Comparison of ENCODE assay signal across 22 cellular contexts in the genomic region with DNA sequence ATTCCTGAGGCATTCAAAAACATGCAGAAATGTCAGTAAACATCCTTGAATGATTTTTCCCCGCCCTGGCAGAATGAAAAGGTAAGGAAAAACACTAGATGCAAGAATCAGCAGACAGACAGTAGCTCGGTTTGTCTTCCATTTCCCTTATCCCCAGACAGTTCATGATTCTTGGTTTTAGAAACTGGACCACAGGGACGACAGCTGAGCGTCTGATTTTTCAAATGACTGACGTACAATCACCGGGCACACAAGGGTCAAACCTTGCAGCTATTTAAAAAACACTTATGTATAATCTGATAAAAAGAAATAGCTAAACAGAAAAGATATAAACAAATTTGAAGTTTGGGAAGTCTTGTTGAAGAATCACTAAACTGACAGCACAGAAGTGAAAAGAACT. TPM values are rescaled to one million over a fixed set of nuclear protein-coding genes. Genes with fewer than 3 reads are reported as not detected.
DNase-seq lines count a peak whose midpoint lies in the region; ATAC-seq and TF ChIP-seq lines count a peak whose summit lies in the region.
"Had no signal": no experiment of that assay in that cellular context is flagged by ENCODE, and none has a peak within 500 bp of the region (broad histone marks: within the 10 kb centered on the region; RNA-seq: fewer than 3 reads in every experiment).

No MANE protein-coding gene starts in this region.

- DNase-seq in NCI-H2227 (lab: John Stamatoyannopoulos, UW; ENCODE audit: unreplicated experiment) (peak; percentile 50), SJCRH30 (peak; percentile 6 to 43), mesothelial cell of epicardium (ENCODE audit: low spot score in 2 of 2, unreplicated experiment in 2 of 2) (no peak)
- DNase-seq in activated T-helper 2 cell treated with anti-CD3 and anti-CD28 coated beads, Interferon-gamma antibody, Interleukin-2, Interleukin-4, amounts not matched to agents 10 μg/mL and 5 μg/mL and 100 μg/mL, durations not matched to agents 14 hours and 24 hours and 36 hours (ENCODE audit: low spot score) = no peak
- DNase-seq in stimulated activated CD4-positive, alpha-beta T cell treated with anti-CD3 and anti-CD28 coated beads, Interleukin-4, amount 100 ng/mL, for 24 hours = no peak
- DNase-seq: 8988T; ACHN; C1 segment of cervical spinal cord; Calu3; CD4-positive, alpha-beta memory T cell; COR-L47; DMS53; DMS79 treated with DMSO at 0.1 percent for 48 hours; GF-D8; GOT3; HFFc6 had no signal

- no peaks in the 10 kb centered on the region for H3K27me3 Mint-ChIP-seq in mesothelial cell of epicardium (ENCODE audit: low read depth)
- H3K27me3 Mint-ChIP-seq in nephron (ENCODE audit: low read depth) = peaks cover 8% of the 10 kb centered on the region
- no peaks in the 10 kb centered on the region for H3K27me3 Mint-ChIP-seq in activated T-helper 2 cell treated with anti-CD3 and anti-CD28 coated beads, Interferon-gamma antibody, Interleukin-2, Interleukin-4, amounts not matched to agents 10 μg/mL and 5 μg/mL and 100 μg/mL, durations not matched to agents 14 hours and 24 hours and 36 hours (ENCODE audit: low read depth)
- H3K27me3 Mint-ChIP-seq: CD4-positive, alpha-beta memory T cell had no signal

- H3K36me3 ChIP-seq in SJCRH30 = no peaks in the 10 kb centered on the region
- H3K36me3 ChIP-seq: HAP-1 had no signal

- H3K9me3 ChIP-seq in SJCRH30 (replicated peaks) = no peaks in the 10 kb centered on the region
- H3K9me3 ChIP-seq: A549, HAP-1 had no signal

- no peaks in the 10 kb centered on the region for H3K27me3 ChIP-seq in SJCRH30

- no peaks in the 10 kb centered on the region for H3K9me3 Mint-ChIP-seq in mesothelial cell of epicardium
- no peaks in the 10 kb centered on the region for H3K9me3 Mint-ChIP-seq in nephron
- H3K9me3 Mint-ChIP-seq in activated T-helper 2 cell treated with anti-CD3 and anti-CD28 coated beads, Interferon-gamma antibody, Interleukin-2, Interleukin-4, amounts not matched to agents 10 μg/mL and 5 μg/mL and 100 μg/mL, durations not matched to agents 14 hours and 24 hours and 36 hours = peaks cover 4% of the 10 kb centered on the region
- H3K9me3 Mint-ChIP-seq: HFFc6 had no signal

- intact Hi-C loops in activated T-helper 2 cell treated with anti-CD3 and anti-CD28 coated beads, Interferon-gamma antibody, Interleukin-2, Interleukin-4, amounts not matched to agents 10 μg/mL and 5 μg/mL and 100 μg/mL, durations not matched to agents 14 hours and 24 hours and 36 hours (cut with micrococcal nuclease) = no loop called here

- ATAC-seq in HG03097 (IDR thresholded peaks at IDR 0.05; ENCODE audit: low FRiP score, unreplicated experiment) (no peak), GM21390 (IDR thresholded peaks at IDR 0.05; ENCODE audit: unreplicated experiment) (no peak)
- ATAC-seq: A549 had no signal

- H3K4me3 ChIP-seq in SJCRH30 = no peak overlapping the region
- H3K4me3 ChIP-seq: A549, HAP-1 had no signal

- peaks cover 15% of the 10 kb centered on the region for H3K4me1 ChIP-seq in SJCRH30
- H3K4me1 ChIP-seq: A549 had no signal

- H3K4me1 Mint-ChIP-seq in mesothelial cell of epicardium = peaks cover 18% of the 10 kb centered on the region
- peaks cover 69% of the 10 kb centered on the region for H3K4me1 Mint-ChIP-seq in nephron
- H3K4me1 Mint-ChIP-seq in activated T-helper 2 cell treated with anti-CD3 and anti-CD28 coated beads, Interferon-gamma antibody, Interleukin-2, Interleukin-4, amounts not matched to agents 10 μg/mL and 5 μg/mL and 100 μg/mL, durations not matched to agents 14 hours and 24 hours and 36 hours (ENCODE audit: low read depth) = no peaks in the 10 kb centered on the region
- H3K4me1 Mint-ChIP-seq: CD4-positive, alpha-beta memory T cell had no signal

- H3K4me3 Mint-ChIP-seq in mesothelial cell of epicardium (no peak overlapping the region), nephron (peak overlapping the region in 1 of 3 experiments; percentile 16)
- H3K4me3 Mint-ChIP-seq in activated T-helper 2 cell treated with anti-CD3 and anti-CD28 coated beads, Interferon-gamma antibody, Interleukin-2, Interleukin-4, amounts not matched to agents 10 μg/mL and 5 μg/mL and 100 μg/mL, durations not matched to agents 14 hours and 24 hours and 36 hours (ENCODE audit: low read depth) = no peak overlapping the region
- H3K4me3 Mint-ChIP-seq: CD4-positive, alpha-beta memory T cell; HFFc6 had no signal

- TF ChIP-seq CTCF in mesothelial cell of epicardium (IDR thresholded peaks at IDR 0.05; ENCODE audit: unreplicated experiment) (no peak), nephron (IDR thresholded peaks at IDR 0.05; ENCODE audit: unreplicated experiment in 3 of 3) (no peak)

- peak overlapping the region; percentile 34 for H3K27ac ChIP-seq in SJCRH30
- H3K27ac ChIP-seq: A549 had no signal

- H3K27ac Mint-ChIP-seq in mesothelial cell of epicardium (peak overlapping the region; percentile 21), nephron (peak overlapping the region; percentile 65 to 82 (median 77))
- H3K27ac Mint-ChIP-seq in activated T-helper 2 cell treated with anti-CD3 and anti-CD28 coated beads, Interferon-gamma antibody, Interleukin-2, Interleukin-4, amounts not matched to agents 10 μg/mL and 5 μg/mL and 100 μg/mL, durations not matched to agents 14 hours and 24 hours and 36 hours = no peak overlapping the region
- H3K27ac Mint-ChIP-seq: CD4-positive, alpha-beta memory T cell; HFFc6 had no signal

- H3K36me3 Mint-ChIP-seq in mesothelial cell of epicardium (peaks cover 2% of the 10 kb centered on the region), nephron (ENCODE audit: low read depth) (no peaks in the 10 kb centered on the region)
- H3K36me3 Mint-ChIP-seq in activated T-helper 2 cell treated with anti-CD3 and anti-CD28 coated beads, Interferon-gamma antibody, Interleukin-2, Interleukin-4, amounts not matched to agents 10 μg/mL and 5 μg/mL and 100 μg/mL, durations not matched to agents 14 hours and 24 hours and 36 hours (ENCODE audit: low read depth) = no peaks in the 10 kb centered on the region
- H3K36me3 Mint-ChIP-seq: CD4-positive, alpha-beta memory T cell had no signal

RNA-seq across cellular contexts. Expression of gene DCLK1, which starts 47.1 kb away (rescaled TPM):
- total RNA-seq in SJCRH30 (2014; rRNA removed; shearing (Covaris generic)) = 17.0 and 17.9 TPM in 2 replicates
- 21.7 to 23.1 TPM (median 22.6 TPM) in 3 replicates for total RNA-seq in mesothelial cell of epicardium
- not detected in 2 replicates for total RNA-seq in activated T-helper 2 cell treated with anti-CD3 and anti-CD28 coated beads, Interferon-gamma antibody, Interleukin-2, Interleukin-4, amounts not matched to agents 10 μg/mL and 5 μg/mL and 100 μg/mL, durations not matched to agents 14 hours and 24 hours and 36 hours
- total RNA-seq: Calu3; CD4-positive, alpha-beta memory T cell; G401; HFFc6 had no signal

Comparison
In these comparisons a context has a peak if more than half of its experiments do, and no peak if none do; other contexts are left out.
1. DNase-seq: peak in NCI-H2227 (single experiment) and SJCRH30 (2 of 2); none in mesothelial cell of epicardium (0 of 2), activated T-helper 2 cell treated with anti-CD3 and anti-CD28 coated beads, Interferon-gamma antibody, Interleukin-2, Interleukin-4, amounts not matched to agents 10 μg/mL and 5 μg/mL and 100 μg/mL, durations not matched to agents 14 hours and 24 hours and 36 hours (single experiment) and stimulated activated CD4-positive, alpha-beta T cell treated with anti-CD3 and anti-CD28 coated beads, Interleukin-4, amount 100 ng/mL, for 24 hours (single experiment).
2. RNA of gene DCLK1, which starts 47.1 kb away (total RNA-seq): 21.7 to 23.1 TPM in mesothelial cell of epicardium and 17.0 to 17.9 TPM in SJCRH30; not detected in activated T-helper 2 cell treated with anti-CD3 and anti-CD28 coated beads, Interferon-gamma antibody, Interleukin-2, Interleukin-4, amounts not matched to agents 10 μg/mL and 5 μg/mL and 100 μg/mL, durations not matched to agents 14 hours and 24 hours and 36 hours; every median in the first group is over 10 times any median in the second.